Comparison of ENCODE assay signal across 14 cellular contexts in the genomic region with DNA sequence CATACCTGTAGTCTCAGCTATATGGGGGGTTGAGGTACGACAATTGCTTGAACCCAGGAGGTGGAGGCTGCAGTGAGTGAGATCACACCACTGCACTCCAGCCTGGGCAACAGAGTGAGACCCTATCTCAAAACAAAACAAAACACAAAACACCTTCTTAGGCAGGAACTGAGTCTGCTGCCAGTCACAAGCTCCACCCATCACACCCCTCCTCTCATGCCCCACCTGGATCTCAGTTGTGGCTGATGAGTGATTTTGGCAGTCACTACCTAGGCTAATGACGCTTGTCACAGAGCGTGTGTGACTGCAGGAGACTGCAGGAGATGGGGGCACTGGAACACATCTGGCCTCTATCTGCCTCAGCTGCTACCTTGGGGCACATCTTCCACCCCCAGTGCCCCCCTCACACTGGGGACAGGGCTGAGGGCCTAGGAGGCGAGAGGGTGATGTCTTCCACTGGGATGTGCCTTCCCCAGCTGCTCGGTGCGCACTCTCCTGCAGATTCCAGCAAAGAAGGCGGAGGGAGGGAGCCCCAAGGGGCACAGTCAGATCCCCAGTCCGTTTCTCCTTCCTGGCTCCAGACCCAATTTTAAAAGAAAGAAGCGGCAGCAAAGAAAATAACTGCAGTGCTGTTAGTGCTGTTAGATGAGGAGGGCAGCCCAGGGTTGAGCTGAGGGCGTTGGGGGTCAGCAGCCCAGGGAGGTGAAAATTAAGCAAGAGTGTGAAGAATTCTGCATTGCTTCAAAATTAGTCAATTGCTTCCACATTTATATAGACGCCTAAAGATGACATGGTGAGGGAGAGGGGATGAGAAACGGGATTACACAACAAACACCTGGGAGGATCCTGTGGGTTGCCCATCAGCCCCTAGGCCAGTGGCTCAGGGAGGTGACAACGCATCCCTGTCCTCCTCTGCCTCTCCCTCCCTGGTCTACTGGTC.
A peak's percentile ranks its signal among the peaks of the same experiment; 100 is the strongest.
DNase-seq lines count a peak whose midpoint lies in the region; ATAC-seq, FAIRE-seq and TF ChIP-seq lines count a peak whose summit lies in the region.
"Had no signal": no experiment of that assay in that cellular context is flagged by ENCODE, and none has a peak within 500 bp of the region (broad histone marks: within the 10 kb centered on the region; RNA-seq: fewer than 3 reads in every experiment).

No MANE protein-coding gene starts in this region.

- TF ChIP-seq CTCF in GM12865 (IDR thresholded peaks at IDR 0.05; ENCODE audit: insufficient read depth, low read depth, low read length, missing control alignments) (no peak), GM12878 (IDR thresholded peaks at IDR 0.05 in 2 of 3, conservative IDR thresholded peaks at IDR 0.05 in 1 of 3; ENCODE audit: control insufficient read depth in 2 of 3, extremely low read depth in 1 of 3, insufficient read depth in 1 of 3, low read depth in 3 of 3, low read length in 3 of 3) (no peak), nephron (IDR thresholded peaks at IDR 0.05; ENCODE audit: unreplicated experiment in 3 of 3) (no peak)

- no peak overlapping the region for H3K27ac ChIP-seq in GM12878 (ENCODE audit: control insufficient read depth, insufficient read depth)

- no peak overlapping the region for H3K4me2 ChIP-seq in GM12878 (ENCODE audit: control insufficient read depth, insufficient read depth)

- RAD21 ChIA-PET in GM12878 (lab: Charles Lee; ENCODE audit: unreplicated experiment), result interaction anchor here (0.8 kb wide), 1 partner anchor 11 kb away, joined by 3 read pairs; no protein-coding TSS in a partner anchor

- FAIRE-seq in GM12878 (lab: Jason Lieb, UNC), result no peak
- FAIRE-seq: small intestine had no signal

- no peaks in the 10 kb centered on the region for H3K9me3 Mint-ChIP-seq in nephron

- in situ Hi-C loops in GM12878 (cut with MboI), result no loop called here

- H3K4me3 ChIP-seq in GM12865 (ENCODE audit: low read depth, low read length) (no peak overlapping the region), GM12878 (no peak overlapping the region)
- H3K4me3 ChIP-seq: gastrocnemius medialis had no signal

- H2AFZ ChIP-seq in GM12878 (ENCODE audit: control insufficient read depth, low read depth, low read length), result no peak overlapping the region

- DNase-seq in NCI-H345 (lab: John Stamatoyannopoulos, UW) (peak; percentile 18), NCI-H345 treated with DMSO at 0.1 percent for 48 hours (lab: John Stamatoyannopoulos, UW; ENCODE audit: unreplicated experiment) (no peak), GM12865 (ENCODE audit: low read depth) (peak; percentile 23), GM12878 (ENCODE audit: low read depth, low spot score) (no peak), nucleus accumbens (lab: John Stamatoyannopoulos, UW) (no peak), Ammon's horn (ENCODE audit: low spot score) (no peak)
- DNase-seq: amniotic stem cell, gastrocnemius medialis, left colon, small intestine, SW 1271 had no signal

- H3K9me3 ChIP-seq in GM12878 (replicated peaks; ENCODE audit: control insufficient read depth, insufficient read depth, low read length), result no peaks in the 10 kb centered on the region
- H3K9me3 ChIP-seq: gastrocnemius medialis had no signal

- TF ChIP-seq RAD21 in GM12878 (IDR thresholded peaks at IDR 0.05; ENCODE audit: insufficient read depth, low read depth, low read length), result no peak

- CTCF ChIA-PET in GM12878 (lab: Yijun Ruan, JAX), result interaction anchor here (1.2 to 1.6 kb wide), 3 partner anchors 11 to 549 kb away, joined by 3 to 5 read pairs (median 4); no protein-coding TSS in a partner anchor

- intact Hi-C loops in GM12878 (cut with micrococcal nuclease; ENCODE audit: unreplicated experiment), result no loop called here

- 33% methylated on average over 13 of the region's 13 CpGs for WGBS in GM12878 (ENCODE audit: insufficient coverage, insufficient replicate concordance, low lambda C conversion rate, missing lambda C conversion rate)

- peaks cover 3% of the 10 kb centered on the region for H3K27me3 Mint-ChIP-seq in nephron (ENCODE audit: low read depth)

- no peak for TF ChIP-seq EP300 in GM12878 (IDR thresholded peaks at IDR 0.05; ENCODE audit: borderline replicate concordance in 1 of 2, control insufficient read depth in 1 of 2, low read depth in 2 of 2, low read length in 2 of 2)

- SMC1A ChIA-PET in GM12878 (lab: Charles Lee; ENCODE audit: uncharacterized antibody, unreplicated experiment), result interaction anchor here (1.5 kb wide), 1 partner anchor 548 kb away, joined by 5 read pairs; no protein-coding TSS in a partner anchor

- no TSS peak for BruUV-seq in GM12878 (replicated peaks; lab: Mats Ljungman, UMichigan)

- H3K79me2 ChIP-seq in GM12878 (ENCODE audit: control insufficient read depth, insufficient read depth, low read length), result no peaks in the 10 kb centered on the region

- no peaks in the 10 kb centered on the region for H3K27me3 ChIP-seq in GM12878 (replicated peaks in 1 of 2; ENCODE audit: control insufficient read depth in 2 of 2, insufficient read depth in 2 of 2, low read length in 1 of 2)
- H3K27me3 ChIP-seq: gastrocnemius medialis had no signal

- H3K4me1 Mint-ChIP-seq in nephron, result peaks cover 65% of the 10 kb centered on the region

- no peaks in the 10 kb centered on the region for H3K36me3 Mint-ChIP-seq in nephron (ENCODE audit: low read depth)

- ATAC-seq in GM12878, result peak; percentile 65
- ATAC-seq in GM21515 (IDR thresholded peaks at IDR 0.05; ENCODE audit: unreplicated experiment), result no peak

- no peak for TF ChIP-seq POLR2A in GM12878 (IDR thresholded peaks at IDR 0.05; ENCODE audit: low read depth, low read length)

- H3K36me3 ChIP-seq in GM12878 (ENCODE audit: control insufficient read depth in 2 of 2, insufficient read depth in 2 of 2, low read length in 1 of 2), result no peaks in the 10 kb centered on the region
- H3K36me3 ChIP-seq: gastrocnemius medialis had no signal

- no peak overlapping the region for H3K4me3 Mint-ChIP-seq in nephron
- H3K4me3 Mint-ChIP-seq: neural crest cell had no signal

- no peak overlapping the region for H3K9ac ChIP-seq in GM12878 (ENCODE audit: control insufficient read depth, insufficient read depth, low read length)

- peak overlapping the region; percentile 75 to 99 (median 82) for H3K27ac Mint-ChIP-seq in nephron

- no peaks in the 10 kb centered on the region; the same call in 1 of the 2 replicates for H3K4me1 ChIP-seq in GM12878 (ENCODE audit: control insufficient read depth, insufficient read depth, low read length)

- POLR2A ChIA-PET in GM12878 (lab: Charles Lee), result no interaction called here

- H4K20me1 ChIP-seq in GM12878 (ENCODE audit: control insufficient read depth, insufficient read depth), result no peaks in the 10 kb centered on the region

TF ChIP-seq in GM12878, 131 proteins besides CTCF, POLR2A, EP300 and RAD21:
- TF ChIP-seq, protein P1, sequence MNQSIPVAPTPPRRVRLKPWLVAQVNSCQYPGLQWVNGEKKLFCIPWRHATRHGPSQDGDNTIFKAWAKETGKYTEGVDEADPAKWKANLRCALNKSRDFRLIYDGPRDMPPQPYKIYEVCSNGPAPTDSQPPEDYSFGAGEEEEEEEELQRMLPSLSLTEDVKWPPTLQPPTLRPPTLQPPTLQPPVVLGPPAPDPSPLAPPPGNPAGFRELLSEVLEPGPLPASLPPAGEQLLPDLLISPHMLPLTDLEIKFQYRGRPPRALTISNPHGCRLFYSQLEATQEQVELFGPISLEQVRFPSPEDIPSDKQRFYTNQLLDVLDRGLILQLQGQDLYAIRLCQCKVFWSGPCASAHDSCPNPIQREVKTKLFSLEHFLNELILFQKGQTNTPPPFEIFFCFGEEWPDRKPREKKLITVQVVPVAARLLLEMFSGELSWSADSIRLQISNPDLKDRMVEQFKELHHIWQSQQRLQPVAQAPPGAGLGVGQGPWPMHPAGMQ (IDR thresholded peaks at IDR 0.05; ENCODE audit: borderline replicate concordance), result no peak
- TF ChIP-seq, protein P2, sequence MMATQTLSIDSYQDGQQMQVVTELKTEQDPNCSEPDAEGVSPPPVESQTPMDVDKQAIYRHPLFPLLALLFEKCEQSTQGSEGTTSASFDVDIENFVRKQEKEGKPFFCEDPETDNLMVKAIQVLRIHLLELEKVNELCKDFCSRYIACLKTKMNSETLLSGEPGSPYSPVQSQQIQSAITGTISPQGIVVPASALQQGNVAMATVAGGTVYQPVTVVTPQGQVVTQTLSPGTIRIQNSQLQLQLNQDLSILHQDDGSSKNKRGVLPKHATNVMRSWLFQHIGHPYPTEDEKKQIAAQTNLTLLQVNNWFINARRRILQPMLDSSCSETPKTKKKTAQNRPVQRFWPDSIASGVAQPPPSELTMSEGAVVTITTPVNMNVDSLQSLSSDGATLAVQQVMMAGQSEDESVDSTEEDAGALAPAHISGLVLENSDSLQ (IDR thresholded peaks at IDR 0.05), result peak; percentile 71
- TF ChIP-seq JUNB (IDR thresholded peaks at IDR 0.05), result peak; percentile 16; the same call in 1 of the 2 replicates

Comparison
In these comparisons a context has a peak if more than half of its experiments do, and no peak if none do; other contexts are left out.
1. DNase-seq: peak in NCI-H345 (single experiment) and GM12865 (single experiment); none in NCI-H345 treated with DMSO at 0.1 percent for 48 hours (single experiment), GM12878 (single experiment), nucleus accumbens (0 of 56) and Ammon's horn (single experiment).